ENCODE assay signal across 11 cellular contexts in genomic region chr1:209577346-209577745, GRCh38. TPM values are rescaled to one million over a fixed set of nuclear protein-coding genes. Genes with fewer than 3 reads are reported as not detected.
"Had no signal": no experiment of that assay in that cellular context is flagged by ENCODE, and none has a peak within 500 bp of the region (broad histone marks: within the 10 kb centered on the region; RNA-seq: fewer than 3 reads in every experiment).

No MANE protein-coding gene starts in this region.

- H3K4me1 ChIP-seq: parathyroid adenoma, sigmoid colon had no signal

- H3K4me3 ChIP-seq: sigmoid colon, thoracic aorta had no signal

- H3K36me3 ChIP-seq: brain microvascular endothelial cell, sigmoid colon, thoracic aorta had no signal

- H3K9ac ChIP-seq: parathyroid adenoma had no signal

- H2AFZ ChIP-seq: parathyroid adenoma had no signal

- H3K79me2 ChIP-seq: parathyroid adenoma had no signal

- DNase-seq: activated gamma-delta T cell, cortex of kidney had no signal

- FAIRE-seq: frontal cortex had no signal

- H3K9me3 ChIP-seq: sigmoid colon, thoracic aorta had no signal

- H3K27ac ChIP-seq: brain microvascular endothelial cell, parathyroid adenoma, sigmoid colon, thoracic aorta had no signal

RNA-seq across cellular contexts. Expression of gene CAMK1G, which starts 6.2 kb away (rescaled TPM):
- total RNA-seq: activated B cell treated with CpG ODN at 0.5 μM for 24 hours; activated CD8-positive, alpha-beta T cell treated with anti-CD3 and anti-CD28 coated beads for 36 hours; mammary epithelial cell; T-helper 1 cell treated with Interleukin-12 subunit alpha and Interleukin-12 subunit beta and Interleukin-4 antibody, amounts not matched to agents 30 ng/mL and 1 ng/mL, for 36 hours; thoracic aorta had no signal
- polyA plus RNA-seq: mammary epithelial cell had no signal
